In genomic region chr13:68056816-68057710, GRCh38 we compare ENCODE assay signal across 14 cellular contexts.
DNase-seq lines count a peak whose midpoint lies in the region; ATAC-seq and TF ChIP-seq lines count a peak whose summit lies in the region.
"Had no signal": no experiment of that assay in that cellular context is flagged by ENCODE, and none has a peak within 500 bp of the region (broad histone marks: within the 10 kb centered on the region; RNA-seq: fewer than 3 reads in every experiment).

No MANE protein-coding gene starts in this region.

- H3K4me3 ChIP-seq in brain microvascular endothelial cell (ENCODE audit: low read depth, low read length) (no peak overlapping the region), spleen (no peak overlapping the region)
- H3K4me3 ChIP-seq: thyroid gland had no signal

- H3K9me3 ChIP-seq in spleen = peaks cover 0 to 28% (median 7%) of the 10 kb centered on the region in 8 donors
- H3K9me3 ChIP-seq: thyroid gland had no signal

- no peaks in the 10 kb centered on the region for H3K4me1 ChIP-seq in spleen
- H3K4me1 ChIP-seq: thyroid gland had no signal

- H3K27ac ChIP-seq in brain microvascular endothelial cell (no peak overlapping the region), spleen (no peak overlapping the region)
- H3K27ac ChIP-seq: thyroid gland, WERI-Rb-1 had no signal

- ATAC-seq in GM21723 (IDR thresholded peaks at IDR 0.05; ENCODE audit: unreplicated experiment) = no peak
- ATAC-seq: activated T-helper 17 cell treated with anti-CD3 and anti-CD28 coated beads, Interleukin-2, amount 50 U/mL, for 72 hours had no signal

- WGBS in spleen, 5 donors = 77 to 92% (median 81%) methylated on average over 5 of the region's 5 CpGs

- H3K36me3 ChIP-seq in brain microvascular endothelial cell (replicated peaks) = no peaks in the 10 kb centered on the region
- H3K36me3 ChIP-seq in spleen = no peaks in the 10 kb centered on the region
- H3K36me3 ChIP-seq: thyroid gland, WERI-Rb-1 had no signal

- TF ChIP-seq CTCF in brain microvascular endothelial cell (IDR thresholded peaks at IDR 0.05; ENCODE audit: low read depth, low read length, missing control alignments) = no peak
- no peak for TF ChIP-seq CTCF in spleen (IDR thresholded peaks at IDR 0.05 in 8 of 11, conservative IDR thresholded peaks at IDR 0.05 in 3 of 11)

- DNase-seq in COLO668 (lab: John Stamatoyannopoulos, UW; ENCODE audit: unreplicated experiment) (peak; percentile 60), LHCN-M2 (ENCODE audit: low read depth) (peak; percentile 43), brain microvascular endothelial cell (peak; percentile 67), kidney tubule cell (ENCODE audit: low spot score) (peak; percentile 71), spleen (no peak)
- no peak for DNase-seq in activated CD4-positive, CD25-positive, alpha-beta regulatory T cell treated with anti-CD3 and anti-CD28 coated beads, Interleukin-2, amount 50 U/mL, for 72 hours
- no peak for DNase-seq in activated T-cell treated with anti-CD3 and anti-CD28 coated beads, Interleukin-2, amount 50 U/mL, for 1 hour
- DNase-seq: GF-D8, glutamatergic neuron, GOT3, WERI-Rb-1 had no signal

- intact Hi-C loops in spleen (cut with DNase I; ENCODE audit: low total_unique reads) = no loop called here

- in situ Hi-C loops in brain microvascular endothelial cell (cut with HindIII; ENCODE audit: low pct_ligation_motif_present, low sequenced_read_pairs) = no loop called here

- H3K27me3 ChIP-seq in brain microvascular endothelial cell (replicated peaks) (no peaks in the 10 kb centered on the region), spleen (replicated peaks in 1 of 7) (no peaks in the 10 kb centered on the region)
- H3K27me3 ChIP-seq: thyroid gland had no signal

- TF ChIP-seq POLR2A in spleen (IDR thresholded peaks at IDR 0.05) = no peak

Comparison
In these comparisons a context has a peak if more than half of its experiments do, and no peak if none do; other contexts are left out.
1. DNase-seq: peak in COLO668 (single experiment), LHCN-M2 (single experiment), brain microvascular endothelial cell (single experiment) and kidney tubule cell (single experiment); none in spleen (single experiment), activated CD4-positive, CD25-positive, alpha-beta regulatory T cell treated with anti-CD3 and anti-CD28 coated beads, Interleukin-2, amount 50 U/mL, for 72 hours (single experiment) and activated T-cell treated with anti-CD3 and anti-CD28 coated beads, Interleukin-2, amount 50 U/mL, for 1 hour (single experiment).